Comparison of ENCODE assay signal across 10 cellular contexts in genomic region chr4:152189451-152190179, GRCh38.
DNase-seq lines count a peak whose midpoint lies in the region; ATAC-seq and FAIRE-seq lines count a peak whose summit lies in the region.
"Had no signal": no experiment of that assay in that cellular context is flagged by ENCODE, and none has a peak within 500 bp of the region (broad histone marks: within the 10 kb centered on the region; RNA-seq: fewer than 3 reads in every experiment).

No MANE protein-coding gene starts in this region.

- no peak overlapping the region for H2BK120ac ChIP-seq in mesendoderm (ENCODE audit: low read depth, low read length)

- no peak overlapping the region for H4K8ac ChIP-seq in mesendoderm (ENCODE audit: low read depth, low read length)

- H3K4me1 ChIP-seq in mesendoderm (ENCODE audit: control insufficient read depth, low read depth, low read length): no peaks in the 10 kb centered on the region

- no peak overlapping the region for H3K9ac ChIP-seq in mesendoderm (ENCODE audit: low read length)
- H3K9ac ChIP-seq: SK-N-SH had no signal

- H3K79me2 ChIP-seq in mesendoderm (ENCODE audit: control insufficient read depth, insufficient read depth, low read length): no peaks in the 10 kb centered on the region

- H3K36me3 ChIP-seq in mesendoderm (ENCODE audit: control insufficient read depth, insufficient read depth, low read length): no peaks in the 10 kb centered on the region

- DNase-seq in DMS153 (lab: John Stamatoyannopoulos, UW): peak; percentile 89
- DNase-seq in NCI-H2029 treated with DMSO at 0.1 percent for 48 hours (lab: John Stamatoyannopoulos, UW): peak; percentile 22
- no peak for DNase-seq in NOMO-1 (lab: John Stamatoyannopoulos, UW; ENCODE audit: unreplicated experiment in 2 of 2)
- no peak for DNase-seq in urothelium cell line (ENCODE audit: low spot score)
- no peak for DNase-seq in mesendoderm
- no peak for DNase-seq in NCI-H1436 treated with DMSO at 0.1 percent for 48 hours (lab: John Stamatoyannopoulos, UW)
- DNase-seq: posterior cingulate gyrus, SK-N-SH had no signal

- no peak overlapping the region for H3K27ac ChIP-seq in mesendoderm (ENCODE audit: low read depth, low read length)

- H3K23ac ChIP-seq in mesendoderm (ENCODE audit: low read length): no peak overlapping the region

- no CpG with 5 or more reads among the region's 4 CpGs for WGBS in mesendoderm (ENCODE audit: extremely low coverage, insufficient coverage, low lambda C conversion rate)

- ATAC-seq in GM19043 (IDR thresholded peaks at IDR 0.05; ENCODE audit: low read depth, unreplicated experiment): peak; percentile 83
- ATAC-seq in HG02885 (IDR thresholded peaks at IDR 0.05; ENCODE audit: poor library complexity, unreplicated experiment): peak; percentile 81

- H3K27me3 ChIP-seq in mesendoderm (ENCODE audit: insufficient read depth, low read length, poor library complexity): no peaks in the 10 kb centered on the region

- no peak overlapping the region for H4K5ac ChIP-seq in mesendoderm (ENCODE audit: low read length)

- H3K4me3 ChIP-seq in mesendoderm (ENCODE audit: low read length): no peak overlapping the region

- no peak overlapping the region for H3K18ac ChIP-seq in mesendoderm (ENCODE audit: low read length)

- no peak overlapping the region for H3K4me2 ChIP-seq in mesendoderm (ENCODE audit: low read length)
- H3K4me2 ChIP-seq: SK-N-SH had no signal

- H2BK5ac ChIP-seq in mesendoderm (ENCODE audit: low read length): no peak overlapping the region

- H2AK5ac ChIP-seq in mesendoderm (ENCODE audit: low read length): no peak overlapping the region

- FAIRE-seq in urothelium cell line (lab: Jason Lieb, UNC): no peak

- no peak overlapping the region for H2BK15ac ChIP-seq in mesendoderm (replicated peaks; ENCODE audit: low read depth)

- H3K56ac ChIP-seq in mesendoderm (ENCODE audit: low read length): no peak overlapping the region

- no peak overlapping the region for H3K4ac ChIP-seq in mesendoderm (ENCODE audit: low read depth, low read length)

- no peaks in the 10 kb centered on the region for H3K79me1 ChIP-seq in mesendoderm (ENCODE audit: low read length)

Comparison
In these comparisons a context has a peak if more than half of its experiments do, and no peak if none do; other contexts are left out.
1. DNase-seq: peak in DMS153 (single experiment) and NCI-H2029 treated with DMSO at 0.1 percent for 48 hours (single experiment); none in NOMO-1 (0 of 2), urothelium cell line (single experiment), mesendoderm (single experiment) and NCI-H1436 treated with DMSO at 0.1 percent for 48 hours (single experiment).